8 cellular contexts compared by ENCODE assay signal in the genomic region with DNA sequence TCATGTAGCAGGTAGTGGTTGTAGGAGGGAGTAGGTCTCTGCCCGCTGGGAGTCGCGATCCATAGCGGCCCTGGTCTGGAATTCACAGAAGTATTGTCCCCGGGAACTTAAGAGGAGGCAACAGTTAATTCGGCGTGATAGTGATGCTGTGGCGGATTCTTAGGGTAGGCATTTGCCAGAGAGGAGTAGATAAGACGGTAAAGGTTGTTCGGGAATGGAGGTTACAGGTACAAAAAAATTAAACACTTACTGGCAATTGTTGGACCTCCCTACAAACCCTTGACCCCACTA. TPM values are rescaled to one million over a fixed set of nuclear protein-coding genes. Genes with fewer than 3 reads are reported as not detected.
A peak's percentile ranks its signal among the peaks of the same experiment; 100 is the strongest.
DNase-seq lines count a peak whose midpoint lies in the region; ATAC-seq and TF ChIP-seq lines count a peak whose summit lies in the region.

No MANE protein-coding gene starts in this region.

- H3K9me3 ChIP-seq in mesodermal cell (ENCODE audit: control insufficient read depth, low read length) = no peaks in the 10 kb centered on the region
- no peaks in the 10 kb centered on the region for H3K9me3 ChIP-seq in aorta (ENCODE audit: control insufficient read depth, low read length)

- no peaks in the 10 kb centered on the region for H3K9me3 Mint-ChIP-seq in stimulated activated naive CD8-positive, alpha-beta T cell treated with anti-CD3 and anti-CD28 coated beads, Interleukin-15, Interleukin-2, amounts not matched to agents 100 ng/mL and 50 ng/mL, for 24 hours
- no peaks in the 10 kb centered on the region for H3K9me3 Mint-ChIP-seq in MCF 10A (ENCODE audit: unreplicated experiment)

- peak overlapping the region; percentile 90 for H3K4me3 Mint-ChIP-seq in stimulated activated naive CD8-positive, alpha-beta T cell treated with anti-CD3 and anti-CD28 coated beads, Interleukin-15, Interleukin-2, amounts not matched to agents 100 ng/mL and 50 ng/mL, for 24 hours
- H3K4me3 Mint-ChIP-seq in MCF 10A (ENCODE audit: unreplicated experiment) = peak overlapping the region; percentile 97

- H3K27ac ChIP-seq in mesodermal cell (ENCODE audit: low read depth, low read length, severe bottlenecking) (peak overlapping the region; percentile 91), aorta (ENCODE audit: low read depth in 1 of 2, low read length in 2 of 2) (peak overlapping the region; percentile 64 to 87)

- H3K36me3 ChIP-seq in mesodermal cell (ENCODE audit: control insufficient read depth, insufficient read depth, low read length) = peaks cover 42% of the 10 kb centered on the region
- H3K36me3 ChIP-seq in aorta (ENCODE audit: control insufficient read depth in 1 of 2, insufficient read depth in 2 of 2, low read length in 1 of 2) = peaks cover 0 to 1% of the 10 kb centered on the region in 2 donors

- H3K36me3 Mint-ChIP-seq in stimulated activated naive CD8-positive, alpha-beta T cell treated with anti-CD3 and anti-CD28 coated beads, Interleukin-15, Interleukin-2, amounts not matched to agents 100 ng/mL and 50 ng/mL, for 24 hours (ENCODE audit: low read depth) = peaks cover 40% of the 10 kb centered on the region
- peaks cover 28% of the 10 kb centered on the region for H3K36me3 Mint-ChIP-seq in MCF 10A (ENCODE audit: insufficient read depth, unreplicated experiment)

- no peak for TF ChIP-seq CTCF in MCF 10A (IDR thresholded peaks at IDR 0.05; ENCODE audit: unreplicated experiment)

- no peaks in the 10 kb centered on the region for H3K27me3 Mint-ChIP-seq in stimulated activated naive CD8-positive, alpha-beta T cell treated with anti-CD3 and anti-CD28 coated beads, Interleukin-15, Interleukin-2, amounts not matched to agents 100 ng/mL and 50 ng/mL, for 24 hours
- H3K27me3 Mint-ChIP-seq in MCF 10A (ENCODE audit: insufficient read depth, unreplicated experiment) = no peaks in the 10 kb centered on the region

- no peaks in the 10 kb centered on the region for H3K27me3 ChIP-seq in aorta (ENCODE audit: control insufficient read depth in 1 of 2, insufficient read depth in 2 of 2, low read length in 1 of 2)

- POLR2A ChIA-PET in MCF 10A (lab: Yijun Ruan, JAX) = interaction anchor here (0.6 to 4.9 kb wide), 4 partner anchors 155 to 343 kb away, joined by 3 to 54 read pairs (median 13); a partner anchor contains a TSS

- 2 to 3% methylated on average over 5 to 6 of the region's 10 CpGs for WGBS in mesodermal cell (ENCODE audit: insufficient coverage in 2 of 2), 2 experiments
- WGBS in aorta, 2 donors = 0% methylated on average over 10 of the region's 10 CpGs

- H3K4me1 Mint-ChIP-seq in stimulated activated naive CD8-positive, alpha-beta T cell treated with anti-CD3 and anti-CD28 coated beads, Interleukin-15, Interleukin-2, amounts not matched to agents 100 ng/mL and 50 ng/mL, for 24 hours (ENCODE audit: low read depth) = peaks cover 59% of the 10 kb centered on the region
- H3K4me1 Mint-ChIP-seq in MCF 10A (ENCODE audit: insufficient read depth, unreplicated experiment) = peaks cover 63% of the 10 kb centered on the region

- CTCF ChIA-PET in MCF 10A (lab: Yijun Ruan, JAX) = interaction anchor here (0.8 kb wide), 1 partner anchor 43 kb away, joined by 3 read pairs; no protein-coding TSS in a partner anchor

- intact Hi-C loops in MCF 10A (cut with micrococcal nuclease) = loop anchor here (5.0 to 10.0 kb wide), 3 partner anchors 158 to 495 kb away; a partner anchor contains a TSS
- intact Hi-C loops in aorta (cut with DNase I) = loop anchor here in 1 of 2 donors (5.0 to 10.0 kb wide), 4 partner anchors 135 to 343 kb away; a partner anchor contains a TSS

- H3K27ac Mint-ChIP-seq in stimulated activated naive CD8-positive, alpha-beta T cell treated with anti-CD3 and anti-CD28 coated beads, Interleukin-15, Interleukin-2, amounts not matched to agents 100 ng/mL and 50 ng/mL, for 24 hours = peak overlapping the region; percentile 99
- peak overlapping the region; percentile 99 for H3K27ac Mint-ChIP-seq in MCF 10A (ENCODE audit: low read depth, unreplicated experiment)

- H3K4me3 ChIP-seq in mesodermal cell (ENCODE audit: extremely low read depth, insufficient read depth, low read length, poor library complexity, severe bottlenecking) = peak overlapping the region; percentile 75
- peak overlapping the region; percentile 94 to 95 for H3K4me3 ChIP-seq in aorta (ENCODE audit: low read length in 2 of 2)

- peaks cover 13% of the 10 kb centered on the region for H3K4me1 ChIP-seq in mesodermal cell (ENCODE audit: control insufficient read depth, insufficient read depth, low read length, poor library complexity, severe bottlenecking)
- peaks cover 9 to 15% of the 10 kb centered on the region in 2 donors for H3K4me1 ChIP-seq in aorta (ENCODE audit: control insufficient read depth in 1 of 2, insufficient read depth in 2 of 2, low read length in 2 of 2)

- BruUV-seq in MCF 10A (replicated peaks; lab: Mats Ljungman, UMichigan) = TSS peak; percentile 57

- no peak for DNase-seq in stimulated activated naive CD8-positive, alpha-beta T cell treated with anti-CD3 and anti-CD28 coated beads, Interleukin-15, Interleukin-2, amounts not matched to agents 100 U/mL and 50 U/mL, for 24 hours
- no peak for DNase-seq in MCF 10A (ENCODE audit: unreplicated experiment)
- DNase-seq in aorta = no peak
- no peak for DNase-seq in NCI-H1694 treated with DMSO at 0.1 percent for 48 hours (lab: John Stamatoyannopoulos, UW)
- no peak for DNase-seq in stimulated activated CD4-positive, alpha-beta T cell treated with anti-CD3 and anti-CD28 coated beads, Interleukin-4, amount 100 ng/mL, for 1 hour
- DNase-seq in SHP77 treated with DMSO at 0.1 percent for 48 hours (lab: John Stamatoyannopoulos, UW) = no peak

- ATAC-seq in stimulated activated naive CD8-positive, alpha-beta T cell treated with anti-CD3 and anti-CD28 coated beads, Interleukin-15, Interleukin-2, amounts not matched to agents 100 U/mL and 50 U/mL, for 24 hours = no peak
- no peak for ATAC-seq in aorta (ENCODE audit: low FRiP score)

RNA-seq across cellular contexts. Expression of a gene that starts 0.7 kb away (rescaled TPM):
- total RNA-seq in MCF 10A (2022) = 29.8 and 31.9 TPM in 2 replicates
- 24.0 TPM for polyA plus RNA-seq in mesodermal cell (2013, experiment 1 of 2)
- polyA plus RNA-seq in mesodermal cell (2013, experiment 2 of 2) = 29.9 TPM
- total RNA-seq in aorta = 10 to 100 TPM; 36.4 to 37.0 TPM
- 10 to 100 TPM; 10.3 to 19.0 TPM for polyA plus RNA-seq in aorta
